In the genomic region with DNA sequence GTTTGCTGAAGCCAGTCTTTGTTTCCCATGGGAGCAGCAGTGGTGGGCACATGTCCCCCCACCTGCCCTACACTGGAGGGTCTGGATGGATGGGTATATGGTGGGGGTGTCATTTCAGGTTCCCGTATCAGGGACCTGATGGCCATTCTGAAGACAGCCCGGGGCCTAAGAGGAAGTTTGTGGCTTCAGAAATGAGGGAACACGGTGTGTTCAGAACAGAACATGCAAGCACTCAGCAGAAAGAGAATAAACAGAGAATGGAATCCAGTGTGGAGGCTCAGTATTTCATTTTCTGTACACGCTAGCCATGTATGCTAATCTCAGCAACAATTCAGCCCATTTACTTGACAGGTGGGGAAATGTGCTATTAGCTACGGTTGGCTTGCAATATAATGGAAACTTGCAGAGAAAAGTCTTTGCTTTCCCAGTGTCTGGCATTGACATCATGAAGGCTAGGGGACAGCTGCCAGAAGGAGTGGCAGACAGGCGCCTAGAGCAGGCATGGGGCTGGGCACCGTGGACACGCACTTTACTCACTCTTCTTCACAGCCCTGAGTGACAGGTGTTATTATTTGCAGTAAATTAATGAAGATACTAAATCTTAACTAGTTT, we compare ENCODE assay signal across 11 cellular contexts.
DNase-seq lines count a peak whose midpoint lies in the region; ATAC-seq, FAIRE-seq and TF ChIP-seq lines count a peak whose summit lies in the region.
"Had no signal": no experiment of that assay in that cellular context is flagged by ENCODE, and none has a peak within 500 bp of the region (broad histone marks: within the 10 kb centered on the region; RNA-seq: fewer than 3 reads in every experiment).

No MANE protein-coding gene starts in this region.

- peak overlapping the region in 5 of 7 donors; percentile 27 to 78 (median 54) for H3K27ac Mint-ChIP-seq in CD4-positive, alpha-beta memory T cell
- H3K27ac Mint-ChIP-seq in mesothelial cell of epicardium: no peak overlapping the region

- DNase-seq in CD4-positive, alpha-beta memory T cell: no peak
- DNase-seq in GM19239 (ENCODE audit: insufficient read length, low spot score): no peak
- DNase-seq in NCI-H69 (lab: John Stamatoyannopoulos, UW): peak; percentile 17
- no peak for DNase-seq in lower lobe of right lung
- DNase-seq in esophagus muscularis mucosa (ENCODE audit: extremely low spot score): no peak
- no peak for DNase-seq in mesothelial cell of epicardium (ENCODE audit: low spot score in 2 of 2, unreplicated experiment in 2 of 2)
- DNase-seq in hepatic stellate cell (ENCODE audit: low spot score): no peak
- DNase-seq: DMS 273 treated with DMSO at 0.1 percent for 48 hours, NCI-H82 had no signal

- intact Hi-C loops in CD4-positive, alpha-beta memory T cell (cut with micrococcal nuclease): loop anchor here (5.0 kb wide), 1 partner anchor 863 kb away; no protein-coding TSS in a partner anchor
- intact Hi-C loops in lower lobe of right lung (cut with DNase I) (no loop called here), esophagus muscularis mucosa (cut with DNase I) (no loop called here)

- peak in 1 of 2 donors; percentile 16 for ATAC-seq in lower lobe of right lung
- no peak for ATAC-seq in GM19324 (IDR thresholded peaks at IDR 0.05; ENCODE audit: low FRiP score, unreplicated experiment)

- H3K4me1 Mint-ChIP-seq in CD4-positive, alpha-beta memory T cell: peaks cover 57 to 92% (median 75%) of the 10 kb centered on the region in 4 donors
- peaks cover 11% of the 10 kb centered on the region for H3K4me1 Mint-ChIP-seq in mesothelial cell of epicardium

- POLR2A ChIA-PET in CD4-positive, alpha-beta memory T cell (lab: Charles Lee; ENCODE audit: partially characterized antibody): interaction anchor here (6.3 kb wide), 1 partner anchor 97 kb away, joined by 123 read pairs; the partner anchor contains the start of gene ELMO1

- H3K9me3 Mint-ChIP-seq in CD4-positive, alpha-beta memory T cell: no peaks in the 10 kb centered on the region
- no peaks in the 10 kb centered on the region for H3K9me3 Mint-ChIP-seq in mesothelial cell of epicardium
- H3K9me3 Mint-ChIP-seq: brain had no signal

- H3K36me3 ChIP-seq in CD4-positive, alpha-beta memory T cell (ENCODE audit: insufficient read depth, low read length): no peaks in the 10 kb centered on the region
- H3K36me3 ChIP-seq in lower lobe of right lung (no peaks in the 10 kb centered on the region), esophagus muscularis mucosa (no peaks in the 10 kb centered on the region)

- H3K27me3 ChIP-seq in CD4-positive, alpha-beta memory T cell (ENCODE audit: insufficient read depth, low read length): no peaks in the 10 kb centered on the region
- H3K27me3 ChIP-seq in lower lobe of right lung (ENCODE audit: low read depth) (no peaks in the 10 kb centered on the region), esophagus muscularis mucosa (no peaks in the 10 kb centered on the region)

- peaks cover 0 to 7% of the 10 kb centered on the region in 2 donors for H3K36me3 Mint-ChIP-seq in CD4-positive, alpha-beta memory T cell
- no peaks in the 10 kb centered on the region for H3K36me3 Mint-ChIP-seq in mesothelial cell of epicardium
- H3K36me3 Mint-ChIP-seq: brain had no signal

- no peaks in the 10 kb centered on the region for H3K27me3 Mint-ChIP-seq in CD4-positive, alpha-beta memory T cell
- H3K27me3 Mint-ChIP-seq in mesothelial cell of epicardium (ENCODE audit: low read depth): no peaks in the 10 kb centered on the region

- no peak overlapping the region for H3K4me3 ChIP-seq in CD4-positive, alpha-beta memory T cell (ENCODE audit: low read length in 2 of 2)
- H3K4me3 ChIP-seq in lower lobe of right lung: no peak overlapping the region
- no peak overlapping the region for H3K4me3 ChIP-seq in esophagus muscularis mucosa

- peaks cover 68% of the 10 kb centered on the region for H3K4me1 ChIP-seq in CD4-positive, alpha-beta memory T cell (ENCODE audit: insufficient read depth, low read length)
- H3K4me1 ChIP-seq in lower lobe of right lung (peaks cover 55% of the 10 kb centered on the region), esophagus muscularis mucosa (peaks cover 20 to 42% (median 32%) of the 10 kb centered on the region in 4 donors)

- no peak for TF ChIP-seq EP300 in esophagus muscularis mucosa (IDR thresholded peaks at IDR 0.05)

- WGBS in esophagus muscularis mucosa: 69% methylated on average over 8 of the region's 8 CpGs

- H3K9me3 ChIP-seq in CD4-positive, alpha-beta memory T cell (ENCODE audit: control insufficient read depth in 1 of 2, low read length in 2 of 2): no peaks in the 10 kb centered on the region
- H3K9me3 ChIP-seq in lower lobe of right lung (no peaks in the 10 kb centered on the region), esophagus muscularis mucosa (no peaks in the 10 kb centered on the region)

- H3K4me3 Mint-ChIP-seq in CD4-positive, alpha-beta memory T cell: peak overlapping the region in 4 of 8 donors; percentile 29 to 57 (median 44)
- no peak overlapping the region for H3K4me3 Mint-ChIP-seq in mesothelial cell of epicardium
- H3K4me3 Mint-ChIP-seq: brain had no signal

- no peak overlapping the region for H3K27ac ChIP-seq in CD4-positive, alpha-beta memory T cell (ENCODE audit: low read depth, low read length)
- H3K27ac ChIP-seq in lower lobe of right lung: peak overlapping the region; percentile 4
- no peak overlapping the region for H3K27ac ChIP-seq in esophagus muscularis mucosa (replicated peaks in 1 of 4)

- no peak for TF ChIP-seq POLR2A in esophagus muscularis mucosa (IDR thresholded peaks at IDR 0.05; ENCODE audit: low read depth)

- FAIRE-seq in GM19239 (lab: Jason Lieb, UNC): peak; percentile 96

- CTCF ChIA-PET in CD4-positive, alpha-beta memory T cell (lab: Charles Lee; ENCODE audit: partially characterized antibody): interaction anchor here (1.3 to 6.5 kb wide), 7 partner anchors 10 to 149 kb away, joined by 3 to 117 read pairs (median 14); no protein-coding TSS in a partner anchor

- TF ChIP-seq CTCF in lower lobe of right lung (IDR thresholded peaks at IDR 0.05) (no peak), esophagus muscularis mucosa (IDR thresholded peaks at IDR 0.05) (no peak), mesothelial cell of epicardium (IDR thresholded peaks at IDR 0.05; ENCODE audit: unreplicated experiment) (no peak)
